ENCODE assay signal across 8 cellular contexts in genomic region chr9:124011460-124012301, GRCh38. TPM values are rescaled to one million over a fixed set of nuclear protein-coding genes. Genes with fewer than 3 reads are reported as not detected.
DNase-seq lines count a peak whose midpoint lies in the region; ATAC-seq and TF ChIP-seq lines count a peak whose summit lies in the region.

A gene with protein sequence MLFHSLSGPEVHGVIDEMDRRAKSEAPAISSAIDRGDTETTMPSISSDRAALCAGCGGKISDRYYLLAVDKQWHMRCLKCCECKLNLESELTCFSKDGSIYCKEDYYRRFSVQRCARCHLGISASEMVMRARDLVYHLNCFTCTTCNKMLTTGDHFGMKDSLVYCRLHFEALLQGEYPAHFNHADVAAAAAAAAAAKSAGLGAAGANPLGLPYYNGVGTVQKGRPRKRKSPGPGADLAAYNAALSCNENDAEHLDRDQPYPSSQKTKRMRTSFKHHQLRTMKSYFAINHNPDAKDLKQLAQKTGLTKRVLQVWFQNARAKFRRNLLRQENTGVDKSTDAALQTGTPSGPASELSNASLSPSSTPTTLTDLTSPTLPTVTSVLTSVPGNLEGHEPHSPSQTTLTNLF (plus strand): TSS chr9:124011768. CDS start chr9:124012349, 581 bp downstream.

- in situ Hi-C loops in GM18951 (cut with MboI; ENCODE audit: low sequenced_read_pairs, unreplicated experiment), result no loop called here

- no peak within 1 kb of the TSS for H3K27ac Mint-ChIP-seq in glutamatergic neuron (ENCODE audit: unreplicated experiment)

- TF ChIP-seq POLR2A in GM18951 (IDR thresholded peaks at IDR 0.05; ENCODE audit: extremely low read depth, insufficient read depth, insufficient read length), result peak; percentile 17

- ATAC-seq in activated T-cell treated with anti-CD3 and anti-CD28 coated beads, Interleukin-2, amount 50 U/mL, for 4 hours, result peak; percentile 60 to 72
- ATAC-seq in GM19452 (IDR thresholded peaks at IDR 0.05; ENCODE audit: unreplicated experiment) (no peak), GM18517 (IDR thresholded peaks at IDR 0.05; ENCODE audit: unreplicated experiment) (no peak)

- TF ChIP-seq CTCF in glutamatergic neuron (IDR thresholded peaks at IDR 0.05; ENCODE audit: partially characterized antibody, unreplicated experiment), result peak; percentile 34

- H3K4me3 Mint-ChIP-seq in activated T-cell treated with anti-CD3 and anti-CD28 coated beads, Interleukin-2, amount 50 U/mL, for 4 hours, result no peak within 1 kb of the TSS
- H3K4me3 Mint-ChIP-seq in glutamatergic neuron (ENCODE audit: unreplicated experiment), result peak within 1 kb of the TSS; percentile 76

- DNase-seq in AG20443 (ENCODE audit: low spot score) (peak; percentile 95), NCI-H1930 (lab: John Stamatoyannopoulos, UW) (peak; percentile 88 to 91), glutamatergic neuron (peak; percentile 86), posterior cingulate gyrus (peak; percentile 41 to 97 (median 84))
- DNase-seq in activated T-cell treated with anti-CD3 and anti-CD28 coated beads, Interleukin-2, amount 50 U/mL, for 4 hours, result no peak

- H3K4me1 Mint-ChIP-seq in activated T-cell treated with anti-CD3 and anti-CD28 coated beads, Interleukin-2, amount 50 U/mL, for 4 hours (ENCODE audit: low read depth), result peaks cover 31% of the 10 kb centered on the region
- peaks cover 23% of the 10 kb centered on the region for H3K4me1 Mint-ChIP-seq in glutamatergic neuron (ENCODE audit: low read depth, unreplicated experiment)

- H3K9me3 Mint-ChIP-seq in activated T-cell treated with anti-CD3 and anti-CD28 coated beads, Interleukin-2, amount 50 U/mL, for 4 hours, result no peaks in the 10 kb centered on the region
- peaks cover 16% of the 10 kb centered on the region for H3K9me3 Mint-ChIP-seq in glutamatergic neuron (ENCODE audit: unreplicated experiment)

- peaks cover 72% of the 10 kb centered on the region for H3K27me3 Mint-ChIP-seq in activated T-cell treated with anti-CD3 and anti-CD28 coated beads, Interleukin-2, amount 50 U/mL, for 4 hours (ENCODE audit: low read depth)
- peaks cover 44% of the 10 kb centered on the region for H3K27me3 Mint-ChIP-seq in glutamatergic neuron (ENCODE audit: unreplicated experiment)

- H3K36me3 Mint-ChIP-seq in activated T-cell treated with anti-CD3 and anti-CD28 coated beads, Interleukin-2, amount 50 U/mL, for 4 hours (ENCODE audit: insufficient read depth), result no peaks in the 10 kb centered on the region
- no peaks in the 10 kb centered on the region for H3K36me3 Mint-ChIP-seq in glutamatergic neuron (ENCODE audit: unreplicated experiment)

- intact Hi-C loops in posterior cingulate gyrus (cut with DNase I), result loop anchor here (10.0 kb wide), 1 partner anchor 287 kb away; no protein-coding TSS in a partner anchor

RNA-seq across cellular contexts. Expression of the gene that starts here (rescaled TPM):
- total RNA-seq in activated T-cell treated with anti-CD3 and anti-CD28 coated beads, Interleukin-2, amount 50 U/mL, for 4 hours, result under 1 TPM in 1 of 3 donors, not detected in 2; 0.10 TPM
- 6.7 TPM for total RNA-seq in glutamatergic neuron (ENCODE audit: unreplicated experiment)

Comparison
In these comparisons a context has a peak if more than half of its experiments do, and no peak if none do; other contexts are left out.
1. Peak in ATAC-seq in activated T-cell treated with anti-CD3 and anti-CD28 coated beads, Interleukin-2, amount 50 U/mL, for 4 hours; RNA of the gene not detected or under 1 TPM.